ENCODE assay signal across 34 cellular contexts in the genomic region with DNA sequence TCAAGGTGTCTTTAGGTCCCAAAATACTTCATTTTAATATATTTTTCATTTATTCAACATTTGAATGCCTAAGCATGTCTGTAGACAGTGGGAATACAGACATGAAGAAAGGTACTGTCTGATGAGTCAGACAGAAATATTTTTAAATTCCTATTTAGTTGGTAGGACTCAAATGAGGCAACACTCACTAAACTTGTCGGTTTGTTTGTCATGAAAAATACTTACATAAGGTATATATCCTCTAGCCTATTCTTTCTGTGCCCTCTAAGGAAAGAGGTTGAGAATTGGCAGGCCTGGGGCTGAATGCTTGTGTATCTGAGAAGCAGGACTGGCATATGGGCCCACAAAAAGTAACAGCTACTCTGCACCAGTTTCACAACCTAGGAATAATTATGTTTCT.
DNase-seq lines count a peak whose midpoint lies in the region; ATAC-seq, FAIRE-seq and TF ChIP-seq lines count a peak whose summit lies in the region.
"Had no signal": no experiment of that assay in that cellular context is flagged by ENCODE, and none has a peak within 500 bp of the region (broad histone marks: within the 10 kb centered on the region; RNA-seq: fewer than 3 reads in every experiment).

No MANE protein-coding gene starts in this region.

- DNase-seq in AG08395 (ENCODE audit: low spot score) (peak; percentile 12), IMR-90 (peak; percentile 37), bronchial epithelial cell (ENCODE audit: low read depth) (peak; percentile 88), glomerular visceral epithelial cell (ENCODE audit: extremely low spot score) (peak; percentile 9), epidermal melanocyte (ENCODE audit: insufficient read length, low spot score) (no peak), WTC11 (ENCODE audit: low spot score) (no peak)
- DNase-seq in stimulated activated naive CD4-positive, alpha-beta T cell treated with Interleukin-2 at 50 U/mL for 16 hours (lab: John Stamatoyannopoulos, UW) = no peak
- DNase-seq: activated gamma-delta T cell; activated naive CD8-positive, alpha-beta T cell treated with anti-CD3 and anti-CD28 coated beads, Interleukin-2, amount 10 ng/mL, durations not matched to agents 7 days and 5 days; activated T-cell treated with anti-CD3 and anti-CD28 coated beads, Interleukin-2, amount 50 U/mL, for 24 hours; CD4-positive, alpha-beta memory T cell; dermis blood vessel endothelial cell; endodermal cell; H9; KG1; left ventricle myocardium inferior; MG63; NCI-H1105 treated with DMSO at 0.1 percent for 48 hours; NCI-H2029 treated with DMSO at 0.1 percent for 48 hours; NCI-H526; NK-92 treated with Interleukin-12 subunit alpha and Interleukin-12 subunit beta, amount 100 ng/mL, for 24 hours; pancreas; SK-N-SH; small intestine had no signal

- no peak overlapping the region for H3K14ac ChIP-seq in IMR-90 (replicated peaks; ENCODE audit: low read depth, low read length)

- intact Hi-C loops in IMR-90 (cut with micrococcal nuclease) = no loop called here

- H3K9ac ChIP-seq in IMR-90 (ENCODE audit: low read depth, low read length) = no peak overlapping the region
- H3K9ac ChIP-seq: SK-N-SH had no signal

- no peaks in the 10 kb centered on the region for H3K36me3 Mint-ChIP-seq in WTC11
- H3K36me3 Mint-ChIP-seq: activated naive CD8-positive, alpha-beta T cell treated with anti-CD3 and anti-CD28 coated beads, Interleukin-2, amount 10 ng/mL, durations not matched to agents 7 days and 5 days; CD4-positive, alpha-beta memory T cell had no signal

- H3K27me3 Mint-ChIP-seq in WTC11 (ENCODE audit: low read depth) = no peaks in the 10 kb centered on the region

- no peak overlapping the region for H3K23ac ChIP-seq in IMR-90 (ENCODE audit: low read depth, low read length)

- no peak overlapping the region for H2AK9ac ChIP-seq in IMR-90 (replicated peaks; ENCODE audit: low read depth, low read length, poor library complexity)

- H3K4me1 ChIP-seq in IMR-90 (ENCODE audit: control insufficient read depth, insufficient read depth, low read length) = peaks cover 1% of the 10 kb centered on the region; the same call in 1 of the 2 replicates
- H3K4me1 ChIP-seq: pancreas, vagina had no signal

- H4K20me1 ChIP-seq in IMR-90 (ENCODE audit: insufficient read depth, low read length) = no peaks in the 10 kb centered on the region

- no peak for TF ChIP-seq CTCF in IMR-90 (conservative IDR thresholded peaks at IDR 0.05; ENCODE audit: low read depth, low read length)
- no peak for TF ChIP-seq CTCF in bronchial epithelial cell (IDR thresholded peaks at IDR 0.05; ENCODE audit: insufficient read depth, low read length, severe bottlenecking)
- TF ChIP-seq CTCF in WTC11 (IDR thresholded peaks at IDR 0.05) = no peak

- no peak overlapping the region for H2BK5ac ChIP-seq in IMR-90 (ENCODE audit: low read depth, low read length, poor library complexity, severe bottlenecking)

- no peak overlapping the region for H4K5ac ChIP-seq in IMR-90 (ENCODE audit: low read depth, low read length)

- dilution Hi-C loops in IMR-90 (cut with HindIII; ENCODE audit: low sequenced_read_pairs, unreplicated experiment) = no loop called here

- 0 out of 2 replicates have a peak overlapping the region, but pooled peaks have one; percentile 33 for H2AK5ac ChIP-seq in IMR-90 (ENCODE audit: low read depth, low read length)

- no CpG with 5 or more reads among the region's 1 CpG for WGBS in IMR-90 (ENCODE audit: extremely low coverage in 2 of 2, insufficient read length in 1 of 2), 2 experiments

- no peaks in the 10 kb centered on the region for H3K79me1 ChIP-seq in IMR-90 (ENCODE audit: low read depth in 1 of 2, low read length in 2 of 2)

- H3K27me3 ChIP-seq in IMR-90 (ENCODE audit: control insufficient read depth, insufficient read depth, low read length) (no peaks in the 10 kb centered on the region), bronchial epithelial cell (ENCODE audit: control insufficient read depth, insufficient read depth, low read length) (no peaks in the 10 kb centered on the region)
- H3K27me3 ChIP-seq: MG63, pancreas, vagina had no signal

- CTCF ChIA-PET in IMR-90 (lab: Yijun Ruan, JAX) (interaction anchor here (1.2 kb wide), 1 partner anchor 12 kb away, joined by 3 read pairs; no protein-coding TSS in a partner anchor), WTC11 (lab: Charles Lee) (no interaction called here)

- H3K18ac ChIP-seq in IMR-90 (ENCODE audit: low read depth, low read length) = no peak overlapping the region

- H3K4me2 ChIP-seq in IMR-90 (ENCODE audit: low read depth, low read length) = no peak overlapping the region
- H3K4me2 ChIP-seq: SK-N-SH had no signal

- H3K9me1 ChIP-seq in IMR-90 (ENCODE audit: insufficient read depth, low read length) = 0 out of 2 replicates have a peak, but pooled peaks cover 2% of the 10 kb centered on the region

- no peak for FAIRE-seq in bronchial epithelial cell (lab: Jason Lieb, UNC)
- FAIRE-seq: GM12891, pancreas, small intestine had no signal

- in situ Hi-C loops in IMR-90 (cut with MboI; ENCODE audit: low sequenced_read_pairs) = no loop called here

- peaks cover 25% of the 10 kb centered on the region for H3K4me1 Mint-ChIP-seq in WTC11
- H3K4me1 Mint-ChIP-seq: activated naive CD8-positive, alpha-beta T cell treated with anti-CD3 and anti-CD28 coated beads, Interleukin-2, amount 10 ng/mL, durations not matched to agents 7 days and 5 days; central memory CD8-positive, alpha-beta T cell had no signal

- H2BK120ac ChIP-seq in IMR-90 (ENCODE audit: low read depth, low read length) = no peak overlapping the region

- H4K8ac ChIP-seq in IMR-90 (ENCODE audit: low read depth in 2 of 2, low read length in 2 of 2) = no peak overlapping the region

- no peak overlapping the region for H4K91ac ChIP-seq in IMR-90 (ENCODE audit: insufficient read depth, low read depth, low read length)

- H3K4me3 ChIP-seq in IMR-90 (ENCODE audit: insufficient read depth, low read depth, low read length) = no peak overlapping the region
- no peak overlapping the region for H3K4me3 ChIP-seq in bronchial epithelial cell (ENCODE audit: low read depth, low read length)
- H3K4me3 ChIP-seq: left ventricle myocardium inferior, MG63, pancreas, thoracic aorta, vagina had no signal

- BruUV-seq in IMR-90 (replicated peaks; lab: Mats Ljungman, UMichigan) = no TSS peak

- POLR2A ChIA-PET in IMR-90 (lab: Charles Lee; ENCODE audit: unreplicated experiment) (no interaction called here), WTC11 (lab: Charles Lee) (no interaction called here)

- peak; percentile 57 for ATAC-seq in IMR-90 (ENCODE audit: low read depth)
- ATAC-seq in HG02610 (IDR thresholded peaks at IDR 0.05; ENCODE audit: unreplicated experiment) = no peak
- no peak for ATAC-seq in WTC11
- ATAC-seq: pancreas, Right ventricle myocardium inferior had no signal

- no peak overlapping the region for H3K56ac ChIP-seq in IMR-90 (ENCODE audit: extremely low read depth, insufficient read depth, low read length)

- H3K27ac ChIP-seq in IMR-90 (ENCODE audit: insufficient read depth, low read length) = no peak overlapping the region
- H3K27ac ChIP-seq: left ventricle myocardium inferior, pancreas, thoracic aorta, vagina had no signal

- TF ChIP-seq RAD21 in IMR-90 (IDR thresholded peaks at IDR 0.05; ENCODE audit: low read length) = no peak

- no peak overlapping the region for H2AFZ ChIP-seq in IMR-90 (replicated peaks; ENCODE audit: low read length, poor library complexity)

- H3K27ac Mint-ChIP-seq in WTC11 = no peak overlapping the region
- H3K27ac Mint-ChIP-seq: activated naive CD8-positive, alpha-beta T cell treated with anti-CD3 and anti-CD28 coated beads, Interleukin-2, amount 10 ng/mL, durations not matched to agents 7 days and 5 days; activated T-cell treated with anti-CD3 and anti-CD28 coated beads, Interleukin-2, amount 50 U/mL, for 24 hours; B cell; CD4-positive, alpha-beta memory T cell; endodermal cell; H9; stimulated activated naive CD8-positive, alpha-beta T cell treated with anti-CD3 and anti-CD28 coated beads, Interleukin-15, Interleukin-2, amounts not matched to agents 100 ng/mL and 50 ng/mL, for 24 hours; T-helper 1 cell treated with Interleukin-12 subunit alpha and Interleukin-12 subunit beta and Interleukin-4 antibody, amounts not matched to agents 30 μg/mL and 1 μg/mL, for 36 hours had no signal

- H3K9me3 Mint-ChIP-seq in WTC11 = no peaks in the 10 kb centered on the region
- H3K9me3 Mint-ChIP-seq: activated naive CD8-positive, alpha-beta T cell treated with anti-CD3 and anti-CD28 coated beads, Interleukin-2, amount 10 ng/mL, durations not matched to agents 7 days and 5 days; activated T-cell treated with anti-CD3 and anti-CD28 coated beads, Interleukin-2, amount 50 U/mL, for 24 hours; central memory CD8-positive, alpha-beta T cell; endodermal cell; H9; neural crest cell; stimulated activated naive CD8-positive, alpha-beta T cell treated with anti-CD3 and anti-CD28 coated beads, Interleukin-15, Interleukin-2, amounts not matched to agents 100 ng/mL and 50 ng/mL, for 24 hours; T-helper 1 cell treated with Interleukin-12 subunit alpha and Interleukin-12 subunit beta and Interleukin-4 antibody, amounts not matched to agents 30 μg/mL and 1 μg/mL, for 36 hours had no signal

- no peak overlapping the region for H2BK20ac ChIP-seq in IMR-90 (ENCODE audit: low read depth, low read length)

- H2BK15ac ChIP-seq in IMR-90 (ENCODE audit: low read depth, low read length) = no peak overlapping the region; the same call in 2 of the 3 replicates

- no peaks in the 10 kb centered on the region for H3K36me3 ChIP-seq in IMR-90 (ENCODE audit: control insufficient read depth, insufficient read depth, low read length)
- no peaks in the 10 kb centered on the region for H3K36me3 ChIP-seq in bronchial epithelial cell (ENCODE audit: control insufficient read depth, insufficient read depth, low read length)
- H3K36me3 ChIP-seq: left ventricle myocardium inferior, MG63, pancreas, thoracic aorta, vagina had no signal

- no peaks in the 10 kb centered on the region; the same call in 1 of the 2 replicates for H3K9me3 ChIP-seq in IMR-90 (ENCODE audit: control insufficient read depth, insufficient read depth, low read length)
- H3K9me3 ChIP-seq: left ventricle myocardium inferior, MG63, pancreas, SK-N-SH, thoracic aorta, vagina had no signal

- TF ChIP-seq POLR2A in IMR-90 (IDR thresholded peaks at IDR 0.05; ENCODE audit: low read depth, low read length) = no peak

- H3K4ac ChIP-seq in IMR-90 (ENCODE audit: low read depth, low read length) = no peak overlapping the region

- no peak overlapping the region for H3K4me3 Mint-ChIP-seq in WTC11
- H3K4me3 Mint-ChIP-seq: activated naive CD8-positive, alpha-beta T cell treated with anti-CD3 and anti-CD28 coated beads, Interleukin-2, amount 10 ng/mL, durations not matched to agents 7 days and 5 days; activated T-cell treated with anti-CD3 and anti-CD28 coated beads, Interleukin-2, amount 50 U/mL, for 24 hours; B cell; CD4-positive, alpha-beta memory T cell; central memory CD8-positive, alpha-beta T cell; endodermal cell; H9; neural crest cell; stimulated activated naive CD8-positive, alpha-beta T cell treated with anti-CD3 and anti-CD28 coated beads, Interleukin-15, Interleukin-2, amounts not matched to agents 100 ng/mL and 50 ng/mL, for 24 hours; T-helper 1 cell treated with Interleukin-12 subunit alpha and Interleukin-12 subunit beta and Interleukin-4 antibody, amounts not matched to agents 30 μg/mL and 1 μg/mL, for 36 hours had no signal

TF ChIP-seq in IMR-90, 13 proteins besides CTCF, POLR2A, EP300 and RAD21 (continues in another document):
- no peak for TF ChIP-seq BHLHE40 (IDR thresholded peaks at IDR 0.05; ENCODE audit: low read depth, low read length)

Comparison
In these comparisons a context has a peak if more than half of its experiments do, and no peak if none do; other contexts are left out.
1. DNase-seq: peak in AG08395 (single experiment), IMR-90 (single experiment), bronchial epithelial cell (single experiment) and glomerular visceral epithelial cell (single experiment); none in stimulated activated naive CD4-positive, alpha-beta T cell treated with Interleukin-2 at 50 U/mL for 16 hours (single experiment), epidermal melanocyte (single experiment) and WTC11 (single experiment).